In the genomic region with DNA sequence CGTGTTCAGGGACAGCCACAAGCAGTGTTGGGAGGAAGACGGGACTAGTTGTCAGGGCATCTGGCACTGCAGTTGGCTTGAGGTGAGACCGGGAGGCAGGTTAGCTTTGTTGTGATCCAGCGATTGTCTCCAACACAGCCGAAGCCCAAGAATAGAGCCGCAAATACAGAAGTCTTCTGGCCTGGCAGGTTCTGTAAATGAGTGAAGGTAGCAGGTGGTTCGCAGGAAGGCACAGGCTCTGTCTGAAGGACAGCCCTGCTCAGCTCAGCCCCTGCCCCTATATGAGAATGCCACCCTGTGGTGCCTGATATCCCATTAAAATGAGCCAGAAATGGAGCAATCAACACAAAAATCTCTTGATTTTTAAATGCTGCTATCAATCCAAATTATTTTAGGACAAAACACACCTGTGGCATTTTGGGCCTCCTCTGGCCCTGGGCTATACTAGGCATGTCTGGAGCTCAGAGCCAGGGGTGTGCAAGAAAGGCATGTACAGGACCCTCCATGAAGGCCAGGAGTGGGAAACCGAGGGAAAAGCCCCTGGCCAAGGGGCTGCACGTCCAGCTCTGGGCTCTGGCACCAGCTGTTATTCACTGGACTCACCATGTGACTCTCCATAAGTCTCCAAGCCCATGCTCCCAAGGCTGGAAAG, we compare ENCODE assay signal across 24 cellular contexts. TPM values are rescaled to one million over a fixed set of nuclear protein-coding genes. Genes with fewer than 3 reads are reported as not detected.
DNase-seq lines count a peak whose midpoint lies in the region; ATAC-seq and TF ChIP-seq lines count a peak whose summit lies in the region.
"Had no signal": no experiment of that assay in that cellular context is flagged by ENCODE, and none has a peak within 500 bp of the region (broad histone marks: within the 10 kb centered on the region; RNA-seq: fewer than 3 reads in every experiment).

No MANE protein-coding gene starts in this region.

- DNase-seq in cardiac septum (ENCODE audit: low spot score), result peak; percentile 64
- DNase-seq in left cardiac atrium, result no peak
- DNase-seq in left lobe of liver (ENCODE audit: low spot score), result peak; percentile 19
- DNase-seq in sigmoid colon, result peak; percentile 40
- no peak for DNase-seq in left colon
- no peak for DNase-seq in tibial artery
- DNase-seq: 8988T; CD4-positive, alpha-beta memory T cell; DND-41; Karpas-422; NCI-H1694; NCI-H2081; NCI-H2171; NCI-H345; NCI-H524; NCI-H774; NK-92 treated with Interleukin-12 subunit alpha and Interleukin-12 subunit beta, amount 100 ng/mL, for 24 hours had no signal

- no peaks in the 10 kb centered on the region for H3K4me1 ChIP-seq in sigmoid colon
- no peaks in the 10 kb centered on the region for H3K4me1 ChIP-seq in tibial artery
- H3K4me1 ChIP-seq: Caco-2 had no signal

- H3K9me3 ChIP-seq in sigmoid colon, result no peaks in the 10 kb centered on the region
- no peaks in the 10 kb centered on the region for H3K9me3 ChIP-seq in tibial artery
- H3K9me3 ChIP-seq: Caco-2 had no signal

- 75 to 86% methylated on average over 8 to 9 of the region's 9 CpGs for WGBS in sigmoid colon, 2 donors

- no peak overlapping the region for H3K4me3 ChIP-seq in sigmoid colon
- H3K4me3 ChIP-seq in tibial artery, result no peak overlapping the region
- H3K4me3 ChIP-seq: BLaER1 treated with 17β-estradiol and CSF1 and Interleukin-3, amounts not matched to agents 10 nM and 100 nM; GM23338 had no signal

- H3K27ac ChIP-seq in sigmoid colon, result no peak overlapping the region
- H3K27ac ChIP-seq in tibial artery, result no peak overlapping the region
- H3K27ac ChIP-seq: BLaER1 treated with 17β-estradiol and CSF1 and Interleukin-3, amounts not matched to agents 10 nM and 100 nM had no signal

- TF ChIP-seq CTCF in sigmoid colon (IDR thresholded peaks at IDR 0.05) (no peak), tibial artery (IDR thresholded peaks at IDR 0.05) (no peak)

- H3K36me3 ChIP-seq in sigmoid colon, result no peaks in the 10 kb centered on the region
- H3K36me3 ChIP-seq in tibial artery, result no peaks in the 10 kb centered on the region
- H3K36me3 ChIP-seq: BLaER1 treated with 17β-estradiol and CSF1 and Interleukin-3, amounts not matched to agents 10 nM and 100 nM had no signal

- no peak for TF ChIP-seq POLR2A in sigmoid colon (IDR thresholded peaks at IDR 0.05)

- ATAC-seq in left cardiac atrium (no peak), left lobe of liver (no peak), left colon (no peak), HG02571 (IDR thresholded peaks at IDR 0.05; ENCODE audit: unreplicated experiment) (no peak)
- ATAC-seq: HCT116 had no signal

- no peak for TF ChIP-seq EP300 in sigmoid colon (IDR thresholded peaks at IDR 0.05)

- H3K27me3 ChIP-seq in sigmoid colon (no peaks in the 10 kb centered on the region), tibial artery (no peaks in the 10 kb centered on the region)
- H3K27me3 ChIP-seq: BLaER1 treated with 17β-estradiol and CSF1 and Interleukin-3, amounts not matched to agents 10 nM and 100 nM had no signal

- intact Hi-C loops in cardiac septum (cut with DNase I) (no loop called here), left cardiac atrium (cut with DNase I) (no loop called here), sigmoid colon (cut with DNase I) (no loop called here), left colon (cut with DNase I, micrococcal nuclease) (no loop called here), tibial artery (cut with DNase I; ENCODE audit: low total_unique reads) (no loop called here)

RNA-seq across cellular contexts. Expression of a gene that starts 11.2 kb away (rescaled TPM):
- total RNA-seq in cardiac septum, result 163 TPM
- total RNA-seq in left cardiac atrium, result 10 to 100 TPM; 34.7 to 54.1 TPM
- total RNA-seq in left lobe of liver, result not detected
- total RNA-seq in sigmoid colon, result not detected
- polyA plus RNA-seq in sigmoid colon, result not detected
- not detected for total RNA-seq in left colon
- total RNA-seq: Caco-2; CD4-positive, alpha-beta memory T cell; GM23338; M059J had no signal
- polyA plus RNA-seq: CD4-positive, alpha-beta memory T cell; GM23338; IgD-negative memory B cell had no signal

Comparison
In these comparisons a context has a peak if more than half of its experiments do, and no peak if none do; other contexts are left out.
1. DNase-seq: peak in cardiac septum (single experiment), left lobe of liver (single experiment) and sigmoid colon (single experiment); none in left cardiac atrium (single experiment), left colon (0 of 2) and tibial artery (0 of 2).
2. RNA of a gene that starts 11.2 kb away (total RNA-seq): 163 TPM in cardiac septum (single experiment) and 34.7 to 54.1 TPM in left cardiac atrium; not detected in left lobe of liver (single experiment), not detected in sigmoid colon and not detected in left colon; every median in the first group is over 10 times any median in the second.